Comparison of ENCODE assay signal across 1 cellular context in genomic region chr2:120999374-121000097, GRCh38.
TF ChIP-seq lines count a peak whose summit lies in the region.

No MANE protein-coding gene starts in this region.

TF ChIP-seq in H1, 55 proteins besides CTCF, POLR2A, EP300 and RAD21:
- TF ChIP-seq CBX5 (IDR thresholded peaks at IDR 0.05; ENCODE audit: low read depth, low read length) (no peak), RXRA (IDR thresholded peaks at IDR 0.05; ENCODE audit: insufficient read depth, low read depth, low read length) (no peak), POLR2AphosphoS5 (IDR thresholded peaks at IDR 0.05; ENCODE audit: low read depth, low read length) (no peak), ZNF274 (IDR thresholded peaks at IDR 0.05; ENCODE audit: borderline replicate concordance, extremely low read depth, low read length) (no peak), HDAC6 (IDR thresholded peaks at IDR 0.05; ENCODE audit: low read depth, low read length) (no peak), SAP30 (IDR thresholded peaks at IDR 0.05; ENCODE audit: insufficient read depth, insufficient replicate concordance, low read length) (no peak)
